Comparison of ENCODE assay signal across 8 cellular contexts in genomic region chr18:59631583-59632181, GRCh38.
DNase-seq lines count a peak whose midpoint lies in the region; ATAC-seq and TF ChIP-seq lines count a peak whose summit lies in the region.

No MANE protein-coding gene starts in this region.

- H3K27me3 ChIP-seq in rectal smooth muscle tissue (ENCODE audit: control insufficient read depth, insufficient read depth, low read length), result peaks cover 1% of the 10 kb centered on the region

- H3K27ac ChIP-seq in rectal smooth muscle tissue (ENCODE audit: low read depth, low read length), result peak overlapping the region; percentile 22

- peaks cover 20% of the 10 kb centered on the region for H3K4me1 ChIP-seq in rectal smooth muscle tissue (ENCODE audit: control insufficient read depth, insufficient read depth, low read length)

- no peak overlapping the region for H3K4me3 ChIP-seq in rectal smooth muscle tissue (ENCODE audit: low read length)

- no peak overlapping the region for H3K9ac ChIP-seq in rectal smooth muscle tissue (ENCODE audit: low read length)

- H3K36me3 ChIP-seq in rectal smooth muscle tissue (ENCODE audit: control insufficient read depth, insufficient read depth, low read length), result no peaks in the 10 kb centered on the region

- no peak for ATAC-seq in GM21619 (IDR thresholded peaks at IDR 0.05; ENCODE audit: unreplicated experiment)
- no peak for ATAC-seq in HG03571 (IDR thresholded peaks at IDR 0.05; ENCODE audit: unreplicated experiment)

- TF ChIP-seq POLR2A in erythroblast (IDR thresholded peaks at IDR 0.05; ENCODE audit: low read length), result no peak

- DNase-seq in NCI-H2171 treated with DMSO at 0.1 percent for 48 hours (lab: John Stamatoyannopoulos, UW) (peak; percentile 55), NCI-H2171 (lab: John Stamatoyannopoulos, UW) (no peak), NAMALWA (ENCODE audit: low spot score) (peak; percentile 77), erythroblast (lab: John Stamatoyannopoulos, UW) (peak; percentile 11 to 46)
- DNase-seq in activated CD4-positive, alpha-beta T cell treated with anti-CD3 and anti-CD28 coated beads, Interleukin-2, amount 50 U/mL, for 4 hours, result no peak

Comparison
In these comparisons a context has a peak if more than half of its experiments do, and no peak if none do; other contexts are left out.
1. DNase-seq: peak in NCI-H2171 treated with DMSO at 0.1 percent for 48 hours (single experiment), NAMALWA (single experiment) and erythroblast (2 of 2); none in NCI-H2171 (single experiment) and activated CD4-positive, alpha-beta T cell treated with anti-CD3 and anti-CD28 coated beads, Interleukin-2, amount 50 U/mL, for 4 hours (0 of 2).